Comparison of ENCODE assay signal across 22 cellular contexts in genomic region chr4:184342167-184342856, GRCh38.
A peak's percentile ranks its signal among the peaks of the same experiment; 100 is the strongest.
DNase-seq lines count a peak whose midpoint lies in the region; ATAC-seq, FAIRE-seq and TF ChIP-seq lines count a peak whose summit lies in the region.
"Had no signal": no experiment of that assay in that cellular context is flagged by ENCODE, and none has a peak within 500 bp of the region (broad histone marks: within the 10 kb centered on the region; RNA-seq: fewer than 3 reads in every experiment).

No MANE protein-coding gene starts in this region.

- no peak overlapping the region for H3K9ac ChIP-seq in GM12878 (ENCODE audit: control insufficient read depth, insufficient read depth, low read length)

- H3K27ac ChIP-seq in GM12878 (ENCODE audit: control insufficient read depth, insufficient read depth), result peak overlapping the region; percentile 33
- H3K27ac ChIP-seq: C4-2B had no signal

- peaks cover 5% of the 10 kb centered on the region for H3K9me3 Mint-ChIP-seq in activated naive CD4-positive, alpha-beta T cell treated with anti-CD3 and anti-CD28 coated beads, Interleukin-2, amount 50 U/mL, for 24 hours
- peaks cover 0 to 5% (median 0%) of the 10 kb centered on the region in 7 donors for H3K9me3 Mint-ChIP-seq in naive B cell
- H3K9me3 Mint-ChIP-seq in stimulated activated effector memory CD8-positive, alpha-beta T cell treated with anti-CD3 and anti-CD28 coated beads, Interleukin-12 subunit alpha, Interleukin-12 subunit beta, amount 100 ng/mL, for 72 hours, result no peaks in the 10 kb centered on the region

- ATAC-seq in GM12878, result no peak
- no peak for ATAC-seq in naive B cell (ENCODE audit: low read depth in 2 of 2)
- no peak for ATAC-seq in stimulated activated effector memory CD8-positive, alpha-beta T cell treated with anti-CD3 and anti-CD28 coated beads, Interleukin-12 subunit alpha, Interleukin-12 subunit beta, amount 100 ng/mL, for 72 hours
- ATAC-seq in GM21515 (IDR thresholded peaks at IDR 0.05; ENCODE audit: unreplicated experiment), result no peak
- no peak for ATAC-seq in HG03196 (IDR thresholded peaks at IDR 0.05; ENCODE audit: unreplicated experiment)
- ATAC-seq: activated T-cell treated with anti-CD3 and anti-CD28 coated beads, Interleukin-2, amount 50 U/mL, for 4 hours; right cardiac atrium; stimulated activated naive CD8-positive, alpha-beta T cell treated with anti-CD3 and anti-CD28 coated beads, Interleukin-15, Interleukin-2, amounts not matched to agents 100 U/mL and 50 U/mL, for 24 hours had no signal

- TF ChIP-seq RAD21 in GM12878 (IDR thresholded peaks at IDR 0.05; ENCODE audit: insufficient read depth, low read depth, low read length), result no peak

- RAD21 ChIA-PET in GM12878 (lab: Charles Lee; ENCODE audit: unreplicated experiment), result interaction anchor here (1.5 to 14.9 kb wide), 6 partner anchors 11 to 193 kb away, joined by 3 to 419 read pairs (median 172); no protein-coding TSS in a partner anchor

- peaks cover 2% of the 10 kb centered on the region for H3K36me3 Mint-ChIP-seq in activated naive CD4-positive, alpha-beta T cell treated with anti-CD3 and anti-CD28 coated beads, Interleukin-2, amount 50 U/mL, for 24 hours
- no peaks in the 10 kb centered on the region for H3K36me3 Mint-ChIP-seq in naive B cell
- no peaks in the 10 kb centered on the region for H3K36me3 Mint-ChIP-seq in stimulated activated effector memory CD8-positive, alpha-beta T cell treated with anti-CD3 and anti-CD28 coated beads, Interleukin-12 subunit alpha, Interleukin-12 subunit beta, amount 100 ng/mL, for 72 hours

- peaks cover 42% of the 10 kb centered on the region for H3K4me1 ChIP-seq in GM12878 (ENCODE audit: control insufficient read depth, insufficient read depth, low read length)
- H3K4me1 ChIP-seq: A549 had no signal

- TF ChIP-seq POLR2A in GM12878 (IDR thresholded peaks at IDR 0.05; ENCODE audit: low read depth, low read length), result no peak

- TF ChIP-seq CTCF in GM12878 (IDR thresholded peaks at IDR 0.05 in 2 of 3, conservative IDR thresholded peaks at IDR 0.05 in 1 of 3; ENCODE audit: control insufficient read depth in 2 of 3, extremely low read depth in 1 of 3, insufficient read depth in 1 of 3, low read depth in 3 of 3, low read length in 3 of 3), result no peak

- DNase-seq in activated naive CD4-positive, alpha-beta T cell (lab: John Stamatoyannopoulos, UW), result no peak
- no peak for DNase-seq in GM12878 (ENCODE audit: low read depth, low spot score)
- no peak for DNase-seq in naive B cell
- no peak for DNase-seq in stimulated activated effector memory CD8-positive, alpha-beta T cell treated with anti-CD3 and anti-CD28 coated beads, Interleukin-12 subunit alpha, Interleukin-12 subunit beta, amount 100 ng/mL, for 72 hours (ENCODE audit: low spot score in 2 of 2)
- DNase-seq in midbrain (lab: John Stamatoyannopoulos, UW), result no peak
- DNase-seq: activated CD4-positive, alpha-beta T cell treated with anti-CD3 and anti-CD28 coated beads, Interleukin-2, amount 50 U/mL, for 4 hours; activated T-cell treated with anti-CD3 and anti-CD28 coated beads, Interleukin-2, amount 50 U/mL, for 4 hours; caudate nucleus; effector CD8-positive, alpha-beta T cell; GOT3; islet precursor cell; NCI-H1694 treated with DMSO at 0.1 percent for 48 hours; NCI-H2227 treated with DMSO at 0.1 percent for 48 hours; right cardiac atrium; RPMI8226; stimulated activated naive CD8-positive, alpha-beta T cell treated with anti-CD3 and anti-CD28 coated beads, Interleukin-15, Interleukin-2, amounts not matched to agents 100 U/mL and 50 U/mL, for 24 hours; upper lobe of left lung had no signal

- no TSS peak for BruUV-seq in GM12878 (replicated peaks; lab: Mats Ljungman, UMichigan)

- SMC1A ChIA-PET in GM12878 (lab: Charles Lee; ENCODE audit: uncharacterized antibody, unreplicated experiment), result interaction anchor here (0.6 to 17.5 kb wide), 13 partner anchors 12 to 195 kb away, joined by 3 to 411 read pairs (median 6); no protein-coding TSS in a partner anchor

- no peak overlapping the region for H2AFZ ChIP-seq in GM12878 (ENCODE audit: control insufficient read depth, low read depth, low read length)

- no peak for TF ChIP-seq EP300 in GM12878 (IDR thresholded peaks at IDR 0.05; ENCODE audit: borderline replicate concordance in 1 of 2, control insufficient read depth in 1 of 2, low read depth in 2 of 2, low read length in 2 of 2)

- FAIRE-seq in GM12878 (lab: Jason Lieb, UNC), result no peak
- FAIRE-seq: A549 had no signal

- in situ Hi-C loops in GM12878 (cut with MboI), result no loop called here

- H3K9me3 ChIP-seq in GM12878 (replicated peaks; ENCODE audit: control insufficient read depth, insufficient read depth, low read length), result peaks cover 5% of the 10 kb centered on the region
- H3K9me3 ChIP-seq: A549 had no signal

- H3K79me2 ChIP-seq in GM12878 (ENCODE audit: control insufficient read depth, insufficient read depth, low read length), result peaks cover 41% of the 10 kb centered on the region

- CTCF ChIA-PET in GM12878 (lab: Yijun Ruan, JAX), result interaction anchor here (1.0 to 13.5 kb wide), 3 partner anchors 13 to 40 kb away, joined by 3 to 166 read pairs (median 4); no protein-coding TSS in a partner anchor

- peaks cover 2 to 15% of the 10 kb centered on the region in 2 experiments; a peak in 3 of 4 replicates for H3K36me3 ChIP-seq in GM12878 (ENCODE audit: control insufficient read depth in 2 of 2, insufficient read depth in 2 of 2, low read length in 1 of 2)
- H3K36me3 ChIP-seq: upper lobe of left lung had no signal

- peak overlapping the region; percentile 19 for H3K4me3 Mint-ChIP-seq in activated naive CD4-positive, alpha-beta T cell treated with anti-CD3 and anti-CD28 coated beads, Interleukin-2, amount 50 U/mL, for 24 hours
- peak overlapping the region in 5 of 8 donors; percentile 53 to 94 (median 85) for H3K4me3 Mint-ChIP-seq in naive B cell
- peak overlapping the region; percentile 68 for H3K4me3 Mint-ChIP-seq in stimulated activated effector memory CD8-positive, alpha-beta T cell treated with anti-CD3 and anti-CD28 coated beads, Interleukin-12 subunit alpha, Interleukin-12 subunit beta, amount 100 ng/mL, for 72 hours

- H3K4me1 Mint-ChIP-seq in activated naive CD4-positive, alpha-beta T cell treated with anti-CD3 and anti-CD28 coated beads, Interleukin-2, amount 50 U/mL, for 24 hours, result peaks cover 21% of the 10 kb centered on the region
- H3K4me1 Mint-ChIP-seq in naive B cell, result peaks cover 54 to 74% (median 72%) of the 10 kb centered on the region in 3 donors
- peaks cover 18% of the 10 kb centered on the region for H3K4me1 Mint-ChIP-seq in stimulated activated effector memory CD8-positive, alpha-beta T cell treated with anti-CD3 and anti-CD28 coated beads, Interleukin-12 subunit alpha, Interleukin-12 subunit beta, amount 100 ng/mL, for 72 hours

- no peak overlapping the region for H3K27ac Mint-ChIP-seq in activated naive CD4-positive, alpha-beta T cell treated with anti-CD3 and anti-CD28 coated beads, Interleukin-2, amount 50 U/mL, for 24 hours
- H3K27ac Mint-ChIP-seq in naive B cell, result peak overlapping the region in 5 of 6 donors; percentile 43 to 91 (median 68)
- no peak overlapping the region for H3K27ac Mint-ChIP-seq in stimulated activated effector memory CD8-positive, alpha-beta T cell treated with anti-CD3 and anti-CD28 coated beads, Interleukin-12 subunit alpha, Interleukin-12 subunit beta, amount 100 ng/mL, for 72 hours

- WGBS in GM12878 (ENCODE audit: insufficient coverage, insufficient replicate concordance, low lambda C conversion rate, missing lambda C conversion rate), result 97% methylated on average over 6 of the region's 6 CpGs

- H3K4me2 ChIP-seq in GM12878 (ENCODE audit: control insufficient read depth, insufficient read depth), result no peak overlapping the region

- no peak overlapping the region for H3K4me3 ChIP-seq in GM12878
- H3K4me3 ChIP-seq: A549 had no signal

- H3K27me3 Mint-ChIP-seq in activated naive CD4-positive, alpha-beta T cell treated with anti-CD3 and anti-CD28 coated beads, Interleukin-2, amount 50 U/mL, for 24 hours, result peaks cover 2% of the 10 kb centered on the region
- no peaks in the 10 kb centered on the region for H3K27me3 Mint-ChIP-seq in naive B cell

- no peaks in the 10 kb centered on the region for H4K20me1 ChIP-seq in GM12878 (ENCODE audit: control insufficient read depth, insufficient read depth)

- intact Hi-C loops in GM12878 (cut with micrococcal nuclease; ENCODE audit: unreplicated experiment), result no loop called here

- H3K27me3 ChIP-seq in GM12878 (replicated peaks in 1 of 2; ENCODE audit: control insufficient read depth in 2 of 2, insufficient read depth in 2 of 2, low read length in 1 of 2), result no peaks in the 10 kb centered on the region
- H3K27me3 ChIP-seq: upper lobe of left lung had no signal

- POLR2A ChIA-PET in GM12878 (lab: Charles Lee), result interaction anchor here (1.2 to 16.9 kb wide), 6 partner anchors 11 to 79 kb away, joined by 3 to 445 read pairs (median 188); no protein-coding TSS in a partner anchor

TF ChIP-seq in GM12878, 131 proteins besides CTCF, POLR2A, EP300 and RAD21:
- TF ChIP-seq STAT1 (conservative IDR thresholded peaks at IDR 0.05) (no peak), ZNF592 (IDR thresholded peaks at IDR 0.05) (peak; percentile 82)

Comparison
In these comparisons a context has a peak if more than half of its experiments do, and no peak if none do; other contexts are left out.
1. H3K27ac Mint-ChIP-seq: peak in naive B cell (5 of 6); none in activated naive CD4-positive, alpha-beta T cell treated with anti-CD3 and anti-CD28 coated beads, Interleukin-2, amount 50 U/mL, for 24 hours (single experiment) and stimulated activated effector memory CD8-positive, alpha-beta T cell treated with anti-CD3 and anti-CD28 coated beads, Interleukin-12 subunit alpha, Interleukin-12 subunit beta, amount 100 ng/mL, for 72 hours (single experiment).
2. H3K4me3 Mint-ChIP-seq: peak in every context shown above with its lines; median percentile 85 in naive B cell; 68 in stimulated activated effector memory CD8-positive, alpha-beta T cell treated with anti-CD3 and anti-CD28 coated beads, Interleukin-12 subunit alpha, Interleukin-12 subunit beta, amount 100 ng/mL, for 72 hours; 19 in activated naive CD4-positive, alpha-beta T cell treated with anti-CD3 and anti-CD28 coated beads, Interleukin-2, amount 50 U/mL, for 24 hours.